ENCODE assay signal across 9 cellular contexts in genomic region chr6:87925373-87926060, GRCh38.
DNase-seq lines count a peak whose midpoint lies in the region; ATAC-seq, FAIRE-seq and TF ChIP-seq lines count a peak whose summit lies in the region.
"Had no signal": no experiment of that assay in that cellular context is flagged by ENCODE, and none has a peak within 500 bp of the region (broad histone marks: within the 10 kb centered on the region; RNA-seq: fewer than 3 reads in every experiment).

No MANE protein-coding gene starts in this region.

- 53 to 61% methylated on average over 7 of the region's 7 CpGs for WGBS in pancreas, 2 donors
- 60 to 68% methylated on average over 4 to 7 of the region's 7 CpGs for WGBS in thyroid gland, 2 donors

- no peak for TF ChIP-seq POLR2A in vagina (IDR thresholded peaks at IDR 0.05)
- TF ChIP-seq POLR2A in thyroid gland (IDR thresholded peaks at IDR 0.05), result no peak

- FAIRE-seq in pancreas (lab: Jason Lieb, UNC), result no peak

- H3K4me3 ChIP-seq in pancreas, result no peak overlapping the region
- no peak overlapping the region for H3K4me3 ChIP-seq in vagina
- no peak overlapping the region for H3K4me3 ChIP-seq in thyroid gland (replicated peaks in 1 of 3)

- no peaks in the 10 kb centered on the region for H3K27me3 ChIP-seq in pancreas
- no peaks in the 10 kb centered on the region for H3K27me3 ChIP-seq in vagina
- no peaks in the 10 kb centered on the region for H3K27me3 ChIP-seq in thyroid gland

- H3K4me1 ChIP-seq in pancreas (no peaks in the 10 kb centered on the region), vagina (no peaks in the 10 kb centered on the region), thyroid gland (no peaks in the 10 kb centered on the region)

- intact Hi-C loops in left colon (cut with DNase I, micrococcal nuclease), result loop anchor here in 1 of 2 donors (10.0 kb wide), 1 partner anchor 939 kb away; no protein-coding TSS in a partner anchor
- intact Hi-C loops in pancreas (cut with DNase I), result loop anchor here in 1 of 3 donors (5.0 kb wide), 1 partner anchor 952 kb away; no protein-coding TSS in a partner anchor
- intact Hi-C loops in vagina (cut with DNase I), result loop anchor here (5.0 kb wide), 1 partner anchor 947 kb away; no protein-coding TSS in a partner anchor
- intact Hi-C loops in thyroid gland (cut with DNase I), result no loop called here

- H3K36me3 ChIP-seq in pancreas, result no peaks in the 10 kb centered on the region
- no peaks in the 10 kb centered on the region for H3K36me3 ChIP-seq in vagina
- no peaks in the 10 kb centered on the region for H3K36me3 ChIP-seq in thyroid gland

- H3K9me3 ChIP-seq in pancreas, result no peaks in the 10 kb centered on the region
- H3K9me3 ChIP-seq in vagina, result no peaks in the 10 kb centered on the region
- no peaks in the 10 kb centered on the region for H3K9me3 ChIP-seq in thyroid gland

- DNase-seq in left colon (peak; percentile 16 to 39), ecto neural progenitor cell (ENCODE audit: low spot score) (no peak), pancreas (no peak), vagina (ENCODE audit: extremely low spot score in 2 of 2) (no peak), thyroid gland (no peak)
- DNase-seq: stimulated activated CD4-positive, alpha-beta T cell treated with anti-CD3 and anti-CD28 coated beads, Interleukin-15, amount 100 ng/mL, for 24 hours had no signal

- TF ChIP-seq CTCF in pancreas (IDR thresholded peaks at IDR 0.05), result no peak
- no peak for TF ChIP-seq CTCF in vagina (IDR thresholded peaks at IDR 0.05)
- no peak for TF ChIP-seq CTCF in thyroid gland (IDR thresholded peaks at IDR 0.05)

- H3K27ac ChIP-seq in pancreas (no peak overlapping the region), vagina (no peak overlapping the region), thyroid gland (no peak overlapping the region)

- peak; percentile 40 for ATAC-seq in GM18858 (IDR thresholded peaks at IDR 0.05; ENCODE audit: unreplicated experiment)
- peak; percentile 63 for ATAC-seq in GM21576 (IDR thresholded peaks at IDR 0.05; ENCODE audit: unreplicated experiment)
- peak; percentile 52 for ATAC-seq in HG03521 (IDR thresholded peaks at IDR 0.05; ENCODE audit: unreplicated experiment)
- no peak for ATAC-seq in left colon
- no peak for ATAC-seq in pancreas

Comparison
In these comparisons a context has a peak if more than half of its experiments do, and no peak if none do; other contexts are left out.
1. ATAC-seq: peak in GM18858 (single experiment), GM21576 (single experiment) and HG03521 (single experiment); none in left colon (single experiment) and pancreas (0 of 4).
2. DNase-seq: peak in left colon (2 of 2); none in ecto neural progenitor cell (single experiment), pancreas (0 of 6), vagina (0 of 2) and thyroid gland (0 of 2).